Comparison of ENCODE assay signal across 14 cellular contexts in genomic region chr2:223797073-223797472, GRCh38. TPM values are rescaled to one million over a fixed set of nuclear protein-coding genes. Genes with fewer than 3 reads are reported as not detected.
DNase-seq lines count a peak whose midpoint lies in the region; ATAC-seq and TF ChIP-seq lines count a peak whose summit lies in the region.
"Had no signal": no experiment of that assay in that cellular context is flagged by ENCODE, and none has a peak within 500 bp of the region (broad histone marks: within the 10 kb centered on the region; RNA-seq: fewer than 3 reads in every experiment).

No MANE protein-coding gene starts in this region.

- H3K27ac Mint-ChIP-seq in activated naive CD4-positive, alpha-beta T cell treated with anti-CD3 and anti-CD28 coated beads, Interleukin-2, amount 50 U/mL, for 72 hours: no peak overlapping the region
- H3K27ac Mint-ChIP-seq: activated naive CD8-positive, alpha-beta T cell treated with anti-CD3 and anti-CD28 coated beads, Interleukin-2, amount 50 U/mL, for 24 hours had no signal

- no peaks in the 10 kb centered on the region for H3K36me3 Mint-ChIP-seq in activated naive CD4-positive, alpha-beta T cell treated with anti-CD3 and anti-CD28 coated beads, Interleukin-2, amount 50 U/mL, for 72 hours

- no peaks in the 10 kb centered on the region for H3K9me3 Mint-ChIP-seq in activated naive CD4-positive, alpha-beta T cell treated with anti-CD3 and anti-CD28 coated beads, Interleukin-2, amount 50 U/mL, for 72 hours
- H3K9me3 Mint-ChIP-seq: activated naive CD8-positive, alpha-beta T cell treated with anti-CD3 and anti-CD28 coated beads, Interleukin-2, amount 50 U/mL, for 24 hours had no signal

- in situ Hi-C loops in astrocyte of the spinal cord (cut with HindIII; ENCODE audit: low sequenced_read_pairs): no loop called here

- no peak for TF ChIP-seq CTCF in astrocyte of the spinal cord (IDR thresholded peaks at IDR 0.05; ENCODE audit: low read depth, low read length)

- H3K4me3 ChIP-seq in astrocyte of the spinal cord (ENCODE audit: low read depth, low read length): no peak overlapping the region
- H3K4me3 ChIP-seq: heart right ventricle had no signal

- DNase-seq in left cardiac atrium (no peak), Right ventricle myocardium inferior (ENCODE audit: missing footprints) (no peak), astrocyte of the spinal cord (ENCODE audit: low read depth, low spot score) (peak; percentile 76), left colon (peak in 1 of 2 donors; percentile 33), ureter (ENCODE audit: low spot score) (peak; percentile 71)
- DNase-seq in activated naive CD4-positive, alpha-beta T cell treated with anti-CD3 and anti-CD28 coated beads, Interleukin-2, amount 50 U/mL, for 72 hours (ENCODE audit: low spot score in 2 of 2): no peak
- DNase-seq in activated CD8-positive, alpha-beta memory T cell treated with anti-CD3 and anti-CD28 coated beads, Interleukin-2, amount 50 U/mL, for 48 hours: no peak
- DNase-seq: activated naive CD8-positive, alpha-beta T cell treated with anti-CD3 and anti-CD28 coated beads, Interleukin-2, amount 50 U/mL, for 24 hours; DMS53; effector CD4-positive, alpha-beta T cell; heart right ventricle; NCI-H1694 treated with DMSO at 0.1 percent for 48 hours; T-helper 2 cell had no signal

- peak; percentile 30 to 93 for ATAC-seq in left cardiac atrium
- ATAC-seq in Right ventricle myocardium inferior: no peak
- peak; percentile 59 for ATAC-seq in left colon
- ATAC-seq in activated naive CD4-positive, alpha-beta T cell treated with anti-CD3 and anti-CD28 coated beads, Interleukin-2, amount 50 U/mL, for 72 hours: no peak
- no peak for ATAC-seq in GM21360 (IDR thresholded peaks at IDR 0.05; ENCODE audit: unreplicated experiment)
- ATAC-seq: heart right ventricle had no signal

- intact Hi-C loops in left cardiac atrium (cut with DNase I): no loop called here
- intact Hi-C loops in Right ventricle myocardium inferior (cut with DNase I): loop anchor here (2.0 to 5.0 kb wide), 3 partner anchors 70 to 824 kb away; no protein-coding TSS in a partner anchor
- intact Hi-C loops in left colon (cut with DNase I, micrococcal nuclease): loop anchor here in 1 of 2 donors (5.0 kb wide), 1 partner anchor 825 kb away; no protein-coding TSS in a partner anchor

RNA-seq across cellular contexts. Expression of gene AP1S3, which starts 40.3 kb away (rescaled TPM):
- total RNA-seq in left cardiac atrium (1 to 10 TPM in 1 of 2 donors, under 1 TPM in 1; 0.71 to 1.0 TPM), Right ventricle myocardium inferior (0.35 TPM), left colon (10 to 100 TPM in 1 of 2 donors, 1 to 10 TPM in 1; 7.0 to 13.5 TPM), ureter (52.7 TPM)
- 1 to 10 TPM; 1.8 to 7.6 TPM for total RNA-seq in activated naive CD4-positive, alpha-beta T cell treated with anti-CD3 and anti-CD28 coated beads, Interleukin-2, amount 50 U/mL, for 72 hours

Comparison
In these comparisons a context has a peak if more than half of its experiments do, and no peak if none do; other contexts are left out.
1. ATAC-seq: peak in left cardiac atrium (2 of 2) and left colon (single experiment); none in Right ventricle myocardium inferior (single experiment), activated naive CD4-positive, alpha-beta T cell treated with anti-CD3 and anti-CD28 coated beads, Interleukin-2, amount 50 U/mL, for 72 hours (0 of 2) and GM21360 (single experiment).
2. DNase-seq: peak in astrocyte of the spinal cord (single experiment) and ureter (single experiment); none in left cardiac atrium (single experiment), Right ventricle myocardium inferior (single experiment), activated naive CD4-positive, alpha-beta T cell treated with anti-CD3 and anti-CD28 coated beads, Interleukin-2, amount 50 U/mL, for 72 hours (0 of 2) and activated CD8-positive, alpha-beta memory T cell treated with anti-CD3 and anti-CD28 coated beads, Interleukin-2, amount 50 U/mL, for 48 hours (single experiment).